ENCODE assay signal across 2 cellular contexts in genomic region chr17:2594657-2595085, GRCh38.
TF ChIP-seq lines count a peak whose summit lies in the region.

No MANE protein-coding gene starts in this region.

TF ChIP-seq in A549, 52 proteins besides CTCF, POLR2A, EP300 and RAD21 (continued from another document):
- TF ChIP-seq E2F6 (IDR thresholded peaks at IDR 0.05; ENCODE audit: borderline replicate concordance, low read depth) (no peak), HES2 (IDR thresholded peaks at IDR 0.05) (no peak)

TF ChIP-seq in HCT116, 20 proteins besides CTCF, POLR2A, EP300 and RAD21 (continued from another document):
- TF ChIP-seq ZBTB33 (IDR thresholded peaks at IDR 0.05; ENCODE audit: extremely low read depth, insufficient replicate concordance, low read length) (no peak), SP1 (IDR thresholded peaks at IDR 0.05; ENCODE audit: low read depth) (no peak), CBX3 (IDR thresholded peaks at IDR 0.05; ENCODE audit: low read depth) (no peak), CEBPB (IDR thresholded peaks at IDR 0.05; ENCODE audit: low read depth) (no peak), ZNF274 (IDR thresholded peaks at IDR 0.05; ENCODE audit: low read depth, low read length) (no peak), ELF1 (IDR thresholded peaks at IDR 0.05; ENCODE audit: borderline replicate concordance, low read depth) (no peak), TCF7L2 (IDR thresholded peaks at IDR 0.05; ENCODE audit: borderline replicate concordance, extremely low read depth, insufficient read depth, insufficient read length) (no peak), MAX (IDR thresholded peaks at IDR 0.05) (no peak), EZH2phosphoT487 (IDR thresholded peaks at IDR 0.05; ENCODE audit: borderline replicate concordance) (no peak), YY1 (IDR thresholded peaks at IDR 0.05; ENCODE audit: extremely low read depth, insufficient replicate concordance, low read depth, low read length) (no peak), ZFX (IDR thresholded peaks at IDR 0.05) (no peak), POLR2AphosphoS5 (IDR thresholded peaks at IDR 0.05; ENCODE audit: low read depth, low read length) (no peak)
